2 cellular contexts compared by ENCODE assay signal in genomic region chr17:1244606-1245012, GRCh38.
TF ChIP-seq lines count a peak whose summit lies in the region.

No MANE protein-coding gene starts in this region.

TF ChIP-seq in SK-N-SH treated with all-trans-retinoic acid at 6 μM for 48 hours, 23 proteins besides CTCF, POLR2A, EP300 and RAD21 (continued from another document):
- no peak for TF ChIP-seq CSRNP3 (CRISPR knock-in tag; IDR thresholded peaks at IDR 0.05)

TF ChIP-seq in SK-N-SH, 30 proteins besides CTCF, POLR2A, EP300 and RAD21 (continued from another document):
- no peak for TF ChIP-seq TAF1 (IDR thresholded peaks at IDR 0.05; ENCODE audit: borderline replicate concordance, low read depth, low read length)
- TF ChIP-seq ZBTB33 (IDR thresholded peaks at IDR 0.05; ENCODE audit: borderline replicate concordance, low read depth): no peak
- TF ChIP-seq, protein P1, sequence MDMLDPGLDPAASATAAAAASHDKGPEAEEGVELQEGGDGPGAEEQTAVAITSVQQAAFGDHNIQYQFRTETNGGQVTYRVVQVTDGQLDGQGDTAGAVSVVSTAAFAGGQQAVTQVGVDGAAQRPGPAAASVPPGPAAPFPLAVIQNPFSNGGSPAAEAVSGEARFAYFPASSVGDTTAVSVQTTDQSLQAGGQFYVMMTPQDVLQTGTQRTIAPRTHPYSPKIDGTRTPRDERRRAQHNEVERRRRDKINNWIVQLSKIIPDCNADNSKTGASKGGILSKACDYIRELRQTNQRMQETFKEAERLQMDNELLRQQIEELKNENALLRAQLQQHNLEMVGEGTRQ (IDR thresholded peaks at IDR 0.05; ENCODE audit: borderline replicate concordance, low read depth, low read length): no peak
